Comparison of ENCODE assay signal across 1 cellular context in the genomic region with DNA sequence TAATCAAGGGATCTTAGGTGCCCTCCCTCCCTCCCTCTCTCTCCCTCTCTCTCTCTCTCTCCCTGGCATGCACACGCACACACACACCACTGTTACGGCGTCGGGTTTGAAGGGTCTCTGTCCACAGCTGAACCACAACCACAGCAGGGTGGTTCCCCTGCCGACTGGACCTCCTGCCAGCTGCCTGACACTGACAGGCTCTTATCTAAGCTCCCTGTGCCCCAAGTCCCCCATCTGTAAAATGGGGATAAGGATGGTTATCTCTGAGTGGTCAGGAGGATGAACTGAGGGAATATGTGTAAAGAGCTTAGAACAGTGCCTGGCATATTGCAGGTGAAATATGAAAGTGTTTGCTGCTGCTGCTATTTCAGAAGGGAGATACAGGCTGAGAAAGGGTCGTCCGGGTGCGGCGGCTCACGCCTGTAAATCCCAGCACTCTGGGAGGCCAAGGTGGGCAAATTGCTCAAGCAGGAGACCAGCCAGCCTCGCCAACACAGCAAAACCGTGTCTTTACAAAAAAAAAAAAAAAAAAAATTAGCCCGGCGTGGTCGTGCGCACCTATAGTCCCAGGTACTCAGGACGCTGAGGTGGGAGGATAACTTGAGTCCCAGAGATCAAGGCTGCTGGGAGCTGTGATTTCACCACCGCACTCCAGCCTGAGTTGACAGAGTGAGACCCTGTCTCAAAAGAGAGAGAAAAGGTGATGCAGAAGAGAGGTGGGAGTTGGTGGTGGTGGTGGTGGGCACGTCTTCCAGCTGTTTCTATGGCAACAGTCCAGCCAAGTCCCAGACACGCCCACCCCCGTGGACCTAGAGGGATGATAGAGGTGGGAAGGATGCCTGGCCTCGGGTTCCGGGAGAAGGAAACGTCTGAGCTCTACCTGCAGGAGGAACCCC.
A peak's percentile ranks its signal among the peaks of the same experiment; 100 is the strongest.
TF ChIP-seq lines count a peak whose summit lies in the region.

No MANE protein-coding gene starts in this region.

TF ChIP-seq in K562, 482 proteins besides CTCF, POLR2A, EP300 and RAD21 (continued from another document):
- TF ChIP-seq, protein P1, sequence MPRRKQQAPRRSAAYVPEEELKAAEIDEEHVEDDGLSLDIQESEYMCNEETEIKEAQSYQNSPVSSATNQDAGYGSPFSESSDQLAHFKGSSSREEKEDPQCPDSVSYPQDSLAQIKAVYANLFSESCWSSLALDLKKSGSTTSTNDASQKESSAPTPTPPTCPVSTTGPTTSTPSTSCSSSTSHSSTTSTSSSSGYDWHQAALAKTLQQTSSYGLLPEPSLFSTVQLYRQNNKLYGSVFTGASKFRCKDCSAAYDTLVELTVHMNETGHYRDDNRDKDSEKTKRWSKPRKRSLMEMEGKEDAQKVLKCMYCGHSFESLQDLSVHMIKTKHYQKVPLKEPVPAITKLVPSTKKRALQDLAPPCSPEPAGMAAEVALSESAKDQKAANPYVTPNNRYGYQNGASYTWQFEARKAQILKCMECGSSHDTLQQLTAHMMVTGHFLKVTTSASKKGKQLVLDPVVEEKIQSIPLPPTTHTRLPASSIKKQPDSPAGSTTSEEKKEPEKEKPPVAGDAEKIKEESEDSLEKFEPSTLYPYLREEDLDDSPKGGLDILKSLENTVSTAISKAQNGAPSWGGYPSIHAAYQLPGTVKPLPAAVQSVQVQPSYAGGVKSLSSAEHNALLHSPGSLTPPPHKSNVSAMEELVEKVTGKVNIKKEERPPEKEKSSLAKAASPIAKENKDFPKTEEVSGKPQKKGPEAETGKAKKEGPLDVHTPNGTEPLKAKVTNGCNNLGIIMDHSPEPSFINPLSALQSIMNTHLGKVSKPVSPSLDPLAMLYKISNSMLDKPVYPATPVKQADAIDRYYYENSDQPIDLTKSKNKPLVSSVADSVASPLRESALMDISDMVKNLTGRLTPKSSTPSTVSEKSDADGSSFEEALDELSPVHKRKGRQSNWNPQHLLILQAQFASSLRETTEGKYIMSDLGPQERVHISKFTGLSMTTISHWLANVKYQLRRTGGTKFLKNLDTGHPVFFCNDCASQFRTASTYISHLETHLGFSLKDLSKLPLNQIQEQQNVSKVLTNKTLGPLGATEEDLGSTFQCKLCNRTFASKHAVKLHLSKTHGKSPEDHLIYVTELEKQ (CRISPR knock-in tag; IDR thresholded peaks at IDR 0.05), result no peak
- peak in 1 of 2 experiments; percentile 63; a peak in 1 of 4 replicates for TF ChIP-seq TRIM24 (IDR thresholded peaks at IDR 0.05)
- TF ChIP-seq ARID1B (IDR thresholded peaks at IDR 0.05), result peak; percentile 79
- peak; percentile 65 for TF ChIP-seq NCOR1 (IDR thresholded peaks at IDR 0.05)
- TF ChIP-seq DPF2 (IDR thresholded peaks at IDR 0.05), result peak; percentile 33; the same call in 1 of the 2 replicates
- no peak for TF ChIP-seq FOXJ2 (tag; IDR thresholded peaks at IDR 0.05)
- no peak for TF ChIP-seq SNRNP70 (optimal IDR thresholded peaks at IDR 0.05; ENCODE audit: low read depth, low read length)
- peak; percentile 66; the same call in 1 of the 2 replicates for TF ChIP-seq BCOR (IDR thresholded peaks at IDR 0.05)
- TF ChIP-seq NEUROD1 (IDR thresholded peaks at IDR 0.05; ENCODE audit: borderline replicate concordance, low read depth, low read length, partially characterized antibody), result no peak
- 0 out of 2 replicates have a peak, but pooled peaks have one; percentile 17 for TF ChIP-seq SMARCA4 (IDR thresholded peaks at IDR 0.05)
- TF ChIP-seq WHSC1 (IDR thresholded peaks at IDR 0.05; ENCODE audit: low read length), result no peak
- TF ChIP-seq RBM25 (IDR thresholded peaks at IDR 0.05; ENCODE audit: low read depth, low read length, severe bottlenecking), result peak; percentile 29
- TF ChIP-seq, protein P2, sequence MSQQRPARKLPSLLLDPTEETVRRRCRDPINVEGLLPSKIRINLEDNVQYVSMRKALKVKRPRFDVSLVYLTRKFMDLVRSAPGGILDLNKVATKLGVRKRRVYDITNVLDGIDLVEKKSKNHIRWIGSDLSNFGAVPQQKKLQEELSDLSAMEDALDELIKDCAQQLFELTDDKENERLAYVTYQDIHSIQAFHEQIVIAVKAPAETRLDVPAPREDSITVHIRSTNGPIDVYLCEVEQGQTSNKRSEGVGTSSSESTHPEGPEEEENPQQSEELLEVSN (IDR thresholded peaks at IDR 0.05; ENCODE audit: borderline replicate concordance in 1 of 2, extremely low read depth in 1 of 2, insufficient read depth in 1 of 2, insufficient read length in 1 of 2, low read depth in 1 of 2, low read length in 1 of 2, poor library complexity in 1 of 2, severe bottlenecking in 1 of 2), result no peak
- peak; percentile 36; the same call in 1 of the 2 replicates for TF ChIP-seq NFIC (IDR thresholded peaks at IDR 0.05)
- TF ChIP-seq ZBTB7A (IDR thresholded peaks at IDR 0.05; ENCODE audit: borderline replicate concordance, control insufficient read depth, low read depth, low read length), result no peak
- TF ChIP-seq HIVEP1 (CRISPR knock-in tag; IDR thresholded peaks at IDR 0.05), result no peak
- TF ChIP-seq RBM15 (IDR thresholded peaks at IDR 0.05; ENCODE audit: insufficient read depth, low read length), result no peak
- no peak for TF ChIP-seq DDX20 (tag; IDR thresholded peaks at IDR 0.05; ENCODE audit: low read depth)
- TF ChIP-seq POU5F1 (IDR thresholded peaks at IDR 0.05; ENCODE audit: borderline replicate concordance, low read depth, low read length, partially characterized antibody), result no peak
- peak; percentile 81 for TF ChIP-seq TCF3 (CRISPR knock-in tag; IDR thresholded peaks at IDR 0.05)
- TF ChIP-seq GABPB2 (CRISPR knock-in tag; conservative IDR thresholded peaks at IDR 0.05), result no peak
- TF ChIP-seq OTX1 (CRISPR knock-in tag; IDR thresholded peaks at IDR 0.05), result no peak
- TF ChIP-seq, protein P3, sequence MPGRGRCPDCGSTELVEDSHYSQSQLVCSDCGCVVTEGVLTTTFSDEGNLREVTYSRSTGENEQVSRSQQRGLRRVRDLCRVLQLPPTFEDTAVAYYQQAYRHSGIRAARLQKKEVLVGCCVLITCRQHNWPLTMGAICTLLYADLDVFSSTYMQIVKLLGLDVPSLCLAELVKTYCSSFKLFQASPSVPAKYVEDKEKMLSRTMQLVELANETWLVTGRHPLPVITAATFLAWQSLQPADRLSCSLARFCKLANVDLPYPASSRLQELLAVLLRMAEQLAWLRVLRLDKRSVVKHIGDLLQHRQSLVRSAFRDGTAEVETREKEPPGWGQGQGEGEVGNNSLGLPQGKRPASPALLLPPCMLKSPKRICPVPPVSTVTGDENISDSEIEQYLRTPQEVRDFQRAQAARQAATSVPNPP (IDR thresholded peaks at IDR 0.05; ENCODE audit: borderline replicate concordance, insufficient read depth, insufficient read length), result no peak
